15 cellular contexts compared by ENCODE assay signal in genomic region chr4:5143306-5143861, GRCh38.
A peak's percentile ranks its signal among the peaks of the same experiment; 100 is the strongest.
DNase-seq lines count a peak whose midpoint lies in the region; ATAC-seq and TF ChIP-seq lines count a peak whose summit lies in the region.
"Had no signal": no experiment of that assay in that cellular context is flagged by ENCODE, and none has a peak within 500 bp of the region (broad histone marks: within the 10 kb centered on the region; RNA-seq: fewer than 3 reads in every experiment).

No MANE protein-coding gene starts in this region.

- intact Hi-C loops in left ventricle myocardium superior (cut with micrococcal nuclease): no loop called here

- no peak for TF ChIP-seq CTCF in right atrium auricular region (IDR thresholded peaks at IDR 0.05)
- TF ChIP-seq CTCF in lung (IDR thresholded peaks at IDR 0.05; ENCODE audit: control extremely low read depth, extremely low read depth): no peak

- no peak for DNase-seq in left ventricle myocardium superior
- no peak for DNase-seq in right atrium auricular region (ENCODE audit: low spot score)
- peak; percentile 16 for DNase-seq in lung (ENCODE audit: low spot score)
- DNase-seq in NCI-H1436 (lab: John Stamatoyannopoulos, UW): no peak
- no peak for DNase-seq in activated CD4-positive, alpha-beta T cell treated with anti-CD3 and anti-CD28 coated beads for 48 hours
- DNase-seq: 8988T; Calu3; CD4-positive, alpha-beta memory T cell; DMS79 treated with DMSO at 0.1 percent for 48 hours; GF-D8 had no signal

- H3K9me3 ChIP-seq in right atrium auricular region: peaks cover 0 to 7% of the 10 kb centered on the region in 2 donors
- peaks cover 0 to 2% of the 10 kb centered on the region in 2 donors for H3K9me3 ChIP-seq in lung (ENCODE audit: control insufficient read depth in 2 of 2, insufficient read depth in 1 of 2, low read length in 1 of 2)
- no peaks in the 10 kb centered on the region for H3K9me3 ChIP-seq in subcutaneous abdominal adipose tissue (ENCODE audit: control insufficient read depth in 5 of 5, low read length in 5 of 5)
- H3K9me3 ChIP-seq: HAP-1 had no signal

- no peak overlapping the region for H3K9ac ChIP-seq in subcutaneous abdominal adipose tissue (ENCODE audit: low read length in 5 of 5)
- H3K9ac ChIP-seq: BLaER1, GM23248 had no signal

- H3K4me3 ChIP-seq in right atrium auricular region (no peak overlapping the region), lung (no peak overlapping the region), subcutaneous abdominal adipose tissue (ENCODE audit: low read depth in 1 of 5, low read length in 5 of 5) (no peak overlapping the region)
- H3K4me3 ChIP-seq: BLaER1, GM23248, HAP-1 had no signal

- H3K27me3 ChIP-seq in right atrium auricular region (no peaks in the 10 kb centered on the region), lung (ENCODE audit: control insufficient read depth, insufficient read depth) (no peaks in the 10 kb centered on the region), subcutaneous abdominal adipose tissue (ENCODE audit: control insufficient read depth in 5 of 5, insufficient read depth in 4 of 5, low read length in 5 of 5) (no peaks in the 10 kb centered on the region)
- H3K27me3 ChIP-seq: BLaER1 had no signal

- 78 to 81% methylated on average over 3 of the region's 3 CpGs for WGBS in lung, 2 donors

- peak; percentile 29 for ATAC-seq in left ventricle myocardium superior
- ATAC-seq in lung (ENCODE audit: insufficient read depth, low FRiP score): no peak
- no peak for ATAC-seq in GM19463 (IDR thresholded peaks at IDR 0.05; ENCODE audit: unreplicated experiment)

- H3K4me1 ChIP-seq in right atrium auricular region (no peaks in the 10 kb centered on the region), lung (ENCODE audit: control insufficient read depth in 2 of 2, insufficient read depth in 2 of 2, low read length in 2 of 2) (no peaks in the 10 kb centered on the region), subcutaneous abdominal adipose tissue (ENCODE audit: control insufficient read depth in 5 of 5, insufficient read depth in 5 of 5, low read length in 5 of 5) (peaks cover 0 to 22% (median 20%) of the 10 kb centered on the region in 5 donors)
- H3K4me1 ChIP-seq: BLaER1, HAP-1 had no signal

- H3K27ac ChIP-seq in right atrium auricular region (no peak overlapping the region), lung (ENCODE audit: low read depth in 1 of 2, low read length in 1 of 2) (no peak overlapping the region), subcutaneous abdominal adipose tissue (ENCODE audit: low read depth, low read length) (peak overlapping the region; percentile 37)
- H3K27ac ChIP-seq: BLaER1, GM23248 had no signal

- H3K36me3 ChIP-seq in right atrium auricular region (no peaks in the 10 kb centered on the region), lung (ENCODE audit: control insufficient read depth in 2 of 2, insufficient read depth in 2 of 2, low read length in 2 of 2) (no peaks in the 10 kb centered on the region), subcutaneous abdominal adipose tissue (ENCODE audit: control insufficient read depth in 5 of 5, insufficient read depth in 5 of 5, low read length in 5 of 5) (no peaks in the 10 kb centered on the region)
- H3K36me3 ChIP-seq: HAP-1 had no signal
